Comparison of ENCODE assay signal across 8 cellular contexts in genomic region chr14:91184559-91184958, GRCh38.
"Had no signal": no experiment of that assay in that cellular context is flagged by ENCODE, and none has a peak within 500 bp of the region (broad histone marks: within the 10 kb centered on the region; RNA-seq: fewer than 3 reads in every experiment).

No MANE protein-coding gene starts in this region.

- H3K27ac Mint-ChIP-seq: HFFc6 had no signal

- H2AFZ ChIP-seq: GM23248 had no signal

- DNase-seq: GM23248, GOT3, H7, HFFc6, IMR-90 had no signal

- H3K9me3 Mint-ChIP-seq: HFFc6 had no signal

- H3K4me3 ChIP-seq: GM23248, HAP-1 had no signal

- H3K9me3 ChIP-seq: HAP-1 had no signal

- H3K4me1 ChIP-seq: HAP-1 had no signal

- H3K27ac ChIP-seq: GM23248, HL-60 had no signal

- H3K4me3 Mint-ChIP-seq: HFFc6 had no signal

- ATAC-seq: HCT116 had no signal

- H3K9ac ChIP-seq: GM23248 had no signal
